14 cellular contexts compared by ENCODE assay signal in the genomic region with DNA sequence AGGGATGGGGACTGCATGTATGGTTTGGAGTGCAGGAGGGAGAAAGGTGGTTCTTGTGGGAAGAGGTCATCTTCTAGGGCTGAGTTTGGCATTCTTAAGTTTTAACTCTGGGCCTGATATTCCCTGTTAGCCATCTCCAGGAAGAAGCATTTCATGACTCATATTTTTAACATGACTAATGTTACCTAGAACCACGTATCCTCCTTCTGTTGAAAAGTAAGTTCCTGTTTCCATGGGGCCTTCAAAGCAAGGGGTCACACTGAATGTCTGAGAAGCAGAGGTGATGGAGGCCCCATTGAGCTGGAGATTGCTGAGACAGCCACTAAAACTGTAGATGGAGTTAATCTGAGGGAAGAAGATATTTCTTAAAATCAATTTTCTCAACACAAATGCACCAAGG. TPM values are rescaled to one million over a fixed set of nuclear protein-coding genes. Genes with fewer than 3 reads are reported as not detected.
DNase-seq lines count a peak whose midpoint lies in the region; ATAC-seq and TF ChIP-seq lines count a peak whose summit lies in the region.
"Had no signal": no experiment of that assay in that cellular context is flagged by ENCODE, and none has a peak within 500 bp of the region (broad histone marks: within the 10 kb centered on the region; RNA-seq: fewer than 3 reads in every experiment).

No MANE protein-coding gene starts in this region.

- H3K27me3 ChIP-seq in Panc1 (ENCODE audit: control insufficient read depth, insufficient read depth, low read length) = no peaks in the 10 kb centered on the region
- H3K27me3 ChIP-seq in stomach smooth muscle (ENCODE audit: control insufficient read depth in 1 of 2, insufficient read depth in 2 of 2, low read length in 2 of 2) = no peaks in the 10 kb centered on the region
- H3K27me3 ChIP-seq: BE2C, vagina had no signal

- no peak overlapping the region for H3K4me3 ChIP-seq in Panc1 (ENCODE audit: low read depth in 2 of 2, low read length in 2 of 2)
- H3K4me3 ChIP-seq in epithelial cell of esophagus (ENCODE audit: low read length) = no peak overlapping the region
- no peak overlapping the region for H3K4me3 ChIP-seq in stomach smooth muscle (ENCODE audit: low read length in 2 of 2)
- H3K4me3 ChIP-seq: vagina had no signal

- H3K9ac ChIP-seq in stomach smooth muscle (ENCODE audit: low read length in 2 of 2) = peak overlapping the region in 1 of 2 donors; percentile 13

- peaks cover 22% of the 10 kb centered on the region for H3K4me1 Mint-ChIP-seq in activated T-cell treated with anti-CD3 and anti-CD28 coated beads, Interleukin-2, amount 50 U/mL, for 72 hours (ENCODE audit: low read depth)
- H3K4me1 Mint-ChIP-seq: T-cell had no signal

- DNase-seq in activated T-cell treated with anti-CD3 and anti-CD28 coated beads, Interleukin-2, amount 50 U/mL, for 72 hours = peak in 1 of 2 donors; percentile 4
- DNase-seq in activated T-cell treated with anti-CD3 and anti-CD28 coated beads for 4 hours (no peak), Panc1 (ENCODE audit: low read depth, low spot score) (no peak), epithelial cell of esophagus (ENCODE audit: low read depth) (peak; percentile 63), occipital lobe (lab: John Stamatoyannopoulos, UW) (no peak), DMS 273 (lab: John Stamatoyannopoulos, UW; ENCODE audit: unreplicated experiment) (no peak), T1000 (lab: John Stamatoyannopoulos, UW) (no peak)
- DNase-seq: BE2C; effector CD4-positive, alpha-beta T cell; NCI-H345; posterior cingulate gyrus; T-cell had no signal

- H3K9me3 Mint-ChIP-seq in activated T-cell treated with anti-CD3 and anti-CD28 coated beads, Interleukin-2, amount 50 U/mL, for 72 hours = no peaks in the 10 kb centered on the region
- H3K9me3 Mint-ChIP-seq: T-cell had no signal

- peak overlapping the region; percentile 14 to 56 for H3K4me3 Mint-ChIP-seq in activated T-cell treated with anti-CD3 and anti-CD28 coated beads, Interleukin-2, amount 50 U/mL, for 72 hours
- H3K4me3 Mint-ChIP-seq: T-cell had no signal

- POLR2A ChIA-PET in Panc1 (lab: Charles Lee) = no interaction called here

- no peaks in the 10 kb centered on the region for H3K36me3 Mint-ChIP-seq in activated T-cell treated with anti-CD3 and anti-CD28 coated beads, Interleukin-2, amount 50 U/mL, for 72 hours (ENCODE audit: insufficient read depth in 2 of 2)
- H3K36me3 Mint-ChIP-seq: T-cell had no signal

- CTCF ChIA-PET in Panc1 (lab: Charles Lee) = no interaction called here

- peak; percentile 56 to 86 for ATAC-seq in activated T-cell treated with anti-CD3 and anti-CD28 coated beads, Interleukin-2, amount 50 U/mL, for 72 hours (replicated peaks in 1 of 2)
- ATAC-seq in Panc1 = peak; percentile 45
- ATAC-seq: T-cell had no signal

- H3K9me3 ChIP-seq in Panc1 (ENCODE audit: control insufficient read depth, insufficient read depth, low read depth, low read length) (no peaks in the 10 kb centered on the region), stomach smooth muscle (ENCODE audit: control insufficient read depth in 2 of 2, low read length in 2 of 2) (no peaks in the 10 kb centered on the region)
- H3K9me3 ChIP-seq: BE2C, vagina had no signal

- intact Hi-C loops in Panc1 (cut with micrococcal nuclease; ENCODE audit: unreplicated experiment) = no loop called here

- H3K36me3 ChIP-seq in Panc1 (ENCODE audit: control insufficient read depth, insufficient read depth, low read length) = no peaks in the 10 kb centered on the region
- peaks cover 54 to 78% of the 10 kb centered on the region in 2 donors for H3K36me3 ChIP-seq in stomach smooth muscle (ENCODE audit: control insufficient read depth in 2 of 2, insufficient read depth in 2 of 2, low read length in 2 of 2)

- in situ Hi-C loops in Panc1 (cut with HindIII; ENCODE audit: low pct_unique_long_range_greater_than_20kb, low sequenced_read_pairs) = no loop called here

- H3K27ac ChIP-seq in Panc1 (ENCODE audit: low read length) (no peak overlapping the region), stomach smooth muscle (ENCODE audit: low read length) (peak overlapping the region; percentile 12)
- H3K27ac ChIP-seq: vagina had no signal

- H3K27ac Mint-ChIP-seq in activated T-cell treated with anti-CD3 and anti-CD28 coated beads, Interleukin-2, amount 50 U/mL, for 72 hours = no peak overlapping the region
- H3K27ac Mint-ChIP-seq: T-cell had no signal

- H3K27me3 Mint-ChIP-seq in activated T-cell treated with anti-CD3 and anti-CD28 coated beads, Interleukin-2, amount 50 U/mL, for 72 hours (ENCODE audit: low read depth) = peaks cover 3% of the 10 kb centered on the region

- BruUV-seq in Panc1 (replicated peaks; lab: Mats Ljungman, UMichigan) = no TSS peak

- H3K4me1 ChIP-seq in Panc1 (ENCODE audit: control insufficient read depth, insufficient read depth, low read length) = no peaks in the 10 kb centered on the region
- H3K4me1 ChIP-seq in stomach smooth muscle (ENCODE audit: control insufficient read depth, insufficient read depth, low read length) = no peaks in the 10 kb centered on the region
- H3K4me1 ChIP-seq: vagina had no signal

- TF ChIP-seq CTCF in Panc1 (IDR thresholded peaks at IDR 0.05) = no peak
- no peak for TF ChIP-seq CTCF in epithelial cell of esophagus (IDR thresholded peaks at IDR 0.05; ENCODE audit: insufficient read depth, low read depth, low read length, missing control alignments)

RNA-seq across cellular contexts. Expression of gene FAM229B, which starts 30.2 kb away (rescaled TPM):
- total RNA-seq in activated T-cell treated with anti-CD3 and anti-CD28 coated beads, Interleukin-2, amount 50 U/mL, for 72 hours = 1 to 10 TPM; 3.3 to 6.6 TPM
- total RNA-seq in Panc1 (2021; ENCODE audit: unreplicated experiment) (12.0 TPM), occipital lobe (22.5 TPM)
- polyA plus RNA-seq in Panc1 (2012; ENCODE audit: insufficient read length) = 12.1 TPM

RNA-seq across cellular contexts. Expression of gene TUBE1, which starts 30.3 kb away (rescaled TPM):
- total RNA-seq in activated T-cell treated with anti-CD3 and anti-CD28 coated beads, Interleukin-2, amount 50 U/mL, for 72 hours = 10 to 100 TPM; 66.4 to 76.6 TPM
- 22.3 TPM for total RNA-seq in Panc1 (2021; ENCODE audit: unreplicated experiment)
- 19.6 TPM for polyA plus RNA-seq in Panc1 (2012; ENCODE audit: insufficient read length)
- 42.1 TPM for total RNA-seq in occipital lobe
